2 cellular contexts compared by ENCODE assay signal in genomic region chr2:71021394-71021793, GRCh38. TPM values are rescaled to one million over a fixed set of nuclear protein-coding genes. Genes with fewer than 3 reads are reported as not detected.
"Had no signal": no experiment of that assay in that cellular context is flagged by ENCODE, and none has a peak within 500 bp of the region (broad histone marks: within the 10 kb centered on the region; RNA-seq: fewer than 3 reads in every experiment).

No MANE protein-coding gene starts in this region.

RNA-seq across cellular contexts. Expression of gene ANKRD53, which starts 43.0 kb away (rescaled TPM):
- total RNA-seq: MCF 10A, NCI-H460 had no signal
